ENCODE assay signal across 10 cellular contexts in the genomic region with DNA sequence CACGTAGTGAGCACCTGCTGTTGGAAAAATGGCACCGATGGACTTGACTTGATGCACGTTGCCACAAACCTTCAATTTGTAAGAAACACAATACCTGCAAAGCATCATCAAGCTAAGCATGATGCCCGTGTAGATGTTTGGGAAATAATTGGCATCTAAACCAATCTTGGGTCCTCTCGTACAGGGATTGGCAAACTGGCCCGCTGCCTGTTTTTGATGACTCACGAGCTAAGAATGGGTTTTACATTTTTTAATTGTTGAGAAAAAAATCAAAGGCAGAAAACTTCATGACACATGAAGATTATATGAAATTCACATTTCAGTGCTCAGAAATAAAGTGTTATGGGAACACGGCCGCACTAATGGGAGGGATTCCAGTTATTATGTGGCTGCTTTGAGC. TPM values are rescaled to one million over a fixed set of nuclear protein-coding genes. Genes with fewer than 3 reads are reported as not detected.
DNase-seq lines count a peak whose midpoint lies in the region; ATAC-seq, FAIRE-seq and TF ChIP-seq lines count a peak whose summit lies in the region.
"Had no signal": no experiment of that assay in that cellular context is flagged by ENCODE, and none has a peak within 500 bp of the region (broad histone marks: within the 10 kb centered on the region; RNA-seq: fewer than 3 reads in every experiment).

No MANE protein-coding gene starts in this region.

- BruUV-seq in A673 (replicated peaks; lab: Mats Ljungman, UMichigan): TSS peak; percentile 8

- peaks cover 4% of the 10 kb centered on the region for H3K9me3 ChIP-seq in A673 (ENCODE audit: low read depth, low read length, poor library complexity, severe bottlenecking)
- no peaks in the 10 kb centered on the region for H3K9me3 ChIP-seq in body of pancreas
- H3K9me3 ChIP-seq in mucosa of descending colon: no peaks in the 10 kb centered on the region

- ATAC-seq in body of pancreas: peak; percentile 25
- no peak for ATAC-seq in sciatic nerve
- no peak for ATAC-seq in mucosa of descending colon

- intact Hi-C loops in A673 (cut with micrococcal nuclease; ENCODE audit: unreplicated experiment) (no loop called here), body of pancreas (cut with DNase I) (no loop called here), sciatic nerve (cut with DNase I) (no loop called here), posterior vena cava (cut with DNase I) (no loop called here), mucosa of descending colon (cut with DNase I, micrococcal nuclease) (no loop called here)

- no peak for TF ChIP-seq POLR2A in body of pancreas (IDR thresholded peaks at IDR 0.05)

- DNase-seq in A673 (ENCODE audit: low spot score): peak; percentile 61
- peak; percentile 28 for DNase-seq in HT-29 (ENCODE audit: low spot score)
- peak in 2 of 4 donors; percentile 49 to 58 for DNase-seq in body of pancreas
- peak; percentile 18 for DNase-seq in iPS-NIHi11 (ENCODE audit: low spot score)
- no peak for DNase-seq in sciatic nerve (ENCODE audit: low spot score)
- no peak for DNase-seq in posterior vena cava (ENCODE audit: low spot score)
- DNase-seq in RCC 7860 (ENCODE audit: low spot score): no peak
- no peak for DNase-seq in mucosa of descending colon
- DNase-seq: heart left ventricle, NCI-H1694 treated with DMSO at 0.1 percent for 48 hours had no signal

- peak overlapping the region; percentile 2 for H3K27ac ChIP-seq in A673 (ENCODE audit: low read depth, low read length, poor library complexity, severe bottlenecking)
- peak overlapping the region in 2 of 4 donors; percentile 39 to 40 for H3K27ac ChIP-seq in body of pancreas

- CTCF ChIA-PET in A673 (lab: Charles Lee): no interaction called here

- H3K27me3 ChIP-seq in A673 (replicated peaks; ENCODE audit: insufficient read depth, low read depth, low read length, poor library complexity): no peaks in the 10 kb centered on the region
- no peaks in the 10 kb centered on the region for H3K27me3 ChIP-seq in body of pancreas
- H3K27me3 ChIP-seq: heart left ventricle had no signal

- peaks cover 36% of the 10 kb centered on the region for H3K36me3 ChIP-seq in A673 (ENCODE audit: insufficient read depth, low read length, poor library complexity, severe bottlenecking)
- no peaks in the 10 kb centered on the region for H3K36me3 ChIP-seq in body of pancreas (replicated peaks in 1 of 2; ENCODE audit: insufficient read depth in 1 of 2, low read depth in 2 of 2)
- H3K36me3 ChIP-seq in mucosa of descending colon (ENCODE audit: low read depth): no peaks in the 10 kb centered on the region

- H3K4me3 ChIP-seq in A673 (ENCODE audit: low read depth, low read length, poor library complexity, severe bottlenecking) (no peak overlapping the region), body of pancreas (no peak overlapping the region), mucosa of descending colon (no peak overlapping the region)
- H3K4me3 ChIP-seq: heart left ventricle had no signal

- FAIRE-seq in RCC 7860 (lab: Jason Lieb, UNC): no peak

- TF ChIP-seq CTCF in A673 (conservative IDR thresholded peaks at IDR 0.05; ENCODE audit: low read depth, low read length): no peak
- TF ChIP-seq CTCF in body of pancreas (IDR thresholded peaks at IDR 0.05): no peak
- TF ChIP-seq CTCF in mucosa of descending colon (IDR thresholded peaks at IDR 0.05): no peak

- H3K4me1 ChIP-seq in A673 (ENCODE audit: insufficient read depth, low read length, poor library complexity, severe bottlenecking) (no peaks in the 10 kb centered on the region), body of pancreas (peaks cover 6% of the 10 kb centered on the region), mucosa of descending colon (ENCODE audit: low read depth) (no peaks in the 10 kb centered on the region)

- 55 to 65% methylated on average over 9 of the region's 9 CpGs for WGBS in body of pancreas, 2 donors

- POLR2A ChIA-PET in A673 (lab: Charles Lee; ENCODE audit: low non-redundant PET): no interaction called here

RNA-seq across cellular contexts. Expression of a gene that starts 10.9 kb away (rescaled TPM):
- total RNA-seq in A673 (2021) (238 and 250 TPM in 2 replicates), body of pancreas (10 to 100 TPM; 69.8 to 92.6 TPM), sciatic nerve (95.2 TPM), posterior vena cava (10 to 100 TPM; 60.7 to 62.0 TPM), mucosa of descending colon (100 to 1,000 TPM in 1 of 3 donors, 10 to 100 TPM in 2; 76.4 to 105 (median 79.7) TPM)
- 120 and 136 TPM in 2 replicates for total RNA-seq in HT-29 (2014; rRNA removed; shearing (Covaris generic))

RNA-seq across cellular contexts. Expression of a gene that starts 32.2 kb away (rescaled TPM):
- total RNA-seq in A673 (2021) (2.1 and 2.7 TPM in 2 replicates), body of pancreas (under 1 TPM in 1 of 2 donors, not detected in 1; 0.33 TPM), sciatic nerve (6.0 TPM), posterior vena cava (under 1 TPM; 0.23 to 0.71 TPM), mucosa of descending colon (1 to 10 TPM in 1 of 3 donors, under 1 TPM in 2; 0.84 to 2.0 (median 0.95) TPM)
- total RNA-seq in HT-29 (2014; rRNA removed; shearing (Covaris generic)): not detected in 2 replicates

RNA-seq across cellular contexts. Expression of a gene that starts 44.1 kb away (rescaled TPM):
- total RNA-seq in A673 (2021) (154 and 192 TPM in 2 replicates), body of pancreas (10 to 100 TPM; 65.9 to 96.6 TPM), sciatic nerve (172 TPM), posterior vena cava (100 to 1,000 TPM; 187 to 199 TPM), mucosa of descending colon (10 to 100 TPM; 10.0 to 41.6 (median 23.5) TPM)
- 267 and 274 TPM in 2 replicates for total RNA-seq in HT-29 (2014; rRNA removed; shearing (Covaris generic))

RNA-seq across cellular contexts. Expression of a gene that starts 56.2 kb away (rescaled TPM):
- total RNA-seq in A673 (2021) (42.4 and 47.7 TPM in 2 replicates), body of pancreas (1 to 10 TPM; 2.6 to 5.4 TPM), sciatic nerve (112 TPM), posterior vena cava (100 to 1,000 TPM; 122 to 285 TPM), mucosa of descending colon (100 to 1,000 TPM in 2 of 3 donors, 10 to 100 TPM in 1; 41.3 to 144 (median 142) TPM)
- 667 and 791 TPM in 2 replicates for total RNA-seq in HT-29 (2014; rRNA removed; shearing (Covaris generic))

Comparison
In these comparisons a context has a peak if more than half of its experiments do, and no peak if none do; other contexts are left out.
1. DNase-seq: peak in A673 (single experiment), HT-29 (single experiment) and iPS-NIHi11 (single experiment); none in sciatic nerve (single experiment), posterior vena cava (single experiment), RCC 7860 (single experiment) and mucosa of descending colon (0 of 3).